Comparison of ENCODE assay signal across 18 cellular contexts in the genomic region with DNA sequence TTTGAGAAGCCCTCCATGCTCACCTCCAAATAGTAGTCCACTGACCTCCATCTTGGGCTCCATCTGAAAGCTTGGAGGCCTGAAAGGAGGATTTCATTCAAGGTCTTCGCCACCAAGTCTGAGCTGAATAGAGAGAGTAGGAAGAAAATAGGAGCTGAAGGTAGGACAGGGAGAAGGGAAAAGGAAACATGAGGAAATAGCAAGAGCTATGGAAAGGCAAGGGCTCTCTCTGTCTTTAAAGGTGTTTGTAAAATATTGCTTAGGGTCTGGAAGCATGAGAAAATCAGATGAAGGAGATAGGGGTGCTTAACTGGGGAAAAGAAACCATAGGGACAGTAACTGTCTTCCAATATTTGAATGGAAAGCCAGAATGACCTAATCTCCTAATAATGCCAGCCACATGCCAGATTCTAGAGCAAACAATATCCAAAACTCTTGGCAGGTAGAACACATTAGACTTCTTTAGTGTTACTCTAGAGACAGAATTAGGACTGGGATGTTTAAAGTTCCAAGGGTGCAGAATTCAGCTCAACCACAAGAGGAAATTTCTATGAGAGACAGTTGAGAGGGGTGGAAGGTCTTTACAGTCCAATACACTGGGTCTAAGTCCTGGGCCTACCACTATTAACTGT.
DNase-seq lines count a peak whose midpoint lies in the region; ATAC-seq, FAIRE-seq and TF ChIP-seq lines count a peak whose summit lies in the region.
"Had no signal": no experiment of that assay in that cellular context is flagged by ENCODE, and none has a peak within 500 bp of the region (broad histone marks: within the 10 kb centered on the region; RNA-seq: fewer than 3 reads in every experiment).

No MANE protein-coding gene starts in this region.

- no peaks in the 10 kb centered on the region for H4K20me1 ChIP-seq in HCT116 (ENCODE audit: insufficient read depth)
- H4K20me1 ChIP-seq in HepG2 (ENCODE audit: insufficient read depth, low read length), result no peaks in the 10 kb centered on the region

- in situ Hi-C loops in HepG2 (cut with HindIII; ENCODE audit: extremely low pct_ligation_motif_present, low pct_unique_long_range_greater_than_20kb), result no loop called here

- no peak for FAIRE-seq in HepG2 (lab: Jason Lieb, UNC)

- no peaks in the 10 kb centered on the region for H3K27me3 Mint-ChIP-seq in activated T-helper 2 cell treated with anti-CD3 and anti-CD28 coated beads, Interferon-gamma antibody, Interleukin-2, Interleukin-4, amounts not matched to agents 10 μg/mL and 5 μg/mL and 100 μg/mL, durations not matched to agents 14 hours and 24 hours and 36 hours (ENCODE audit: low read depth)

- H3K36me3 Mint-ChIP-seq in activated T-helper 2 cell treated with anti-CD3 and anti-CD28 coated beads, Interferon-gamma antibody, Interleukin-2, Interleukin-4, amounts not matched to agents 10 μg/mL and 5 μg/mL and 100 μg/mL, durations not matched to agents 14 hours and 24 hours and 36 hours (ENCODE audit: low read depth), result no peaks in the 10 kb centered on the region

- H3K9me3 Mint-ChIP-seq in activated T-helper 2 cell treated with anti-CD3 and anti-CD28 coated beads, Interferon-gamma antibody, Interleukin-2, Interleukin-4, amounts not matched to agents 10 μg/mL and 5 μg/mL and 100 μg/mL, durations not matched to agents 14 hours and 24 hours and 36 hours, result peaks cover 4% of the 10 kb centered on the region
- H3K9me3 Mint-ChIP-seq: GM23338 had no signal

- BruUV-seq in HCT116 (replicated peaks; lab: Mats Ljungman, UMichigan) (no TSS peak), HepG2 (replicated peaks; lab: Mats Ljungman, UMichigan) (no TSS peak)

- TF ChIP-seq CTCF in AG10803 (conservative IDR thresholded peaks at IDR 0.05; ENCODE audit: low read length) (no peak), HCT116 (IDR thresholded peaks at IDR 0.05 in 2 of 3, conservative IDR thresholded peaks at IDR 0.05 in 1 of 3; ENCODE audit: borderline replicate concordance in 1 of 3, insufficient read depth in 1 of 3, low read depth in 2 of 3, low read length in 2 of 3) (no peak), HepG2 (CRISPR knock-in tag; IDR thresholded peaks at IDR 0.05) (no peak), vagina (IDR thresholded peaks at IDR 0.05) (no peak)

- no peaks in the 10 kb centered on the region for H3K9me2 ChIP-seq in HCT116 (ENCODE audit: insufficient read depth)

- WGBS in HepG2 (ENCODE audit: low lambda C conversion rate), result 61% methylated on average over 1 of the region's 1 CpG

- H3K4me1 Mint-ChIP-seq in activated T-helper 2 cell treated with anti-CD3 and anti-CD28 coated beads, Interferon-gamma antibody, Interleukin-2, Interleukin-4, amounts not matched to agents 10 μg/mL and 5 μg/mL and 100 μg/mL, durations not matched to agents 14 hours and 24 hours and 36 hours (ENCODE audit: low read depth), result peaks cover 62% of the 10 kb centered on the region

- TF ChIP-seq POLR2A in HCT116 (IDR thresholded peaks at IDR 0.05; ENCODE audit: borderline replicate concordance, extremely low read depth, insufficient read depth, insufficient read length) (no peak), HepG2 (IDR thresholded peaks at IDR 0.05; ENCODE audit: insufficient read depth in 1 of 2, low read depth in 2 of 2, low read length in 2 of 2) (no peak), vagina (IDR thresholded peaks at IDR 0.05) (no peak)

- H2AFZ ChIP-seq in HCT116 (ENCODE audit: low read depth, low read length, poor library complexity, severe bottlenecking) (peak overlapping the region; percentile 36), HepG2 (ENCODE audit: low read length) (no peak overlapping the region)
- H2AFZ ChIP-seq: GM23338, PC-9 had no signal

- RAD21 ChIA-PET in HCT116 (lab: Charles Lee; ENCODE audit: low non-redundant PET in 1 of 2, low total read pairs in 2 of 2, uncharacterized antibody in 2 of 2, unreplicated experiment in 2 of 2), result no interaction called here

- H3K4me3 Mint-ChIP-seq in activated T-helper 2 cell treated with anti-CD3 and anti-CD28 coated beads, Interferon-gamma antibody, Interleukin-2, Interleukin-4, amounts not matched to agents 10 μg/mL and 5 μg/mL and 100 μg/mL, durations not matched to agents 14 hours and 24 hours and 36 hours (ENCODE audit: low read depth), result no peak overlapping the region
- H3K4me3 Mint-ChIP-seq: GM23338 had no signal

- H3K27ac ChIP-seq in HCT116 (ENCODE audit: low read depth, low read length) (no peak overlapping the region), HepG2 (ENCODE audit: extremely low read length, insufficient read depth, low read length) (no peak overlapping the region), vagina (no peak overlapping the region)
- H3K27ac ChIP-seq: C4-2B, PC-9 had no signal

- DNase-seq in AG10803 (ENCODE audit: low read depth), result peak; percentile 9
- DNase-seq in HCT116 (ENCODE audit: low read depth, low spot score), result no peak
- DNase-seq in activated T-helper 2 cell treated with anti-CD3 and anti-CD28 coated beads, Interferon-gamma antibody, Interleukin-2, Interleukin-4, amounts not matched to agents 10 μg/mL and 5 μg/mL and 100 μg/mL, durations not matched to agents 14 hours and 24 hours and 36 hours (ENCODE audit: low spot score), result no peak
- no peak for DNase-seq in HepG2 (ENCODE audit: low spot score)
- DNase-seq in NAMALWA (ENCODE audit: low spot score), result no peak
- no peak for DNase-seq in vagina (ENCODE audit: extremely low spot score in 2 of 2)
- DNase-seq: AML-193, DMS79 treated with DMSO at 0.1 percent for 48 hours, GDM1, KG1, NCI-H1436 treated with DMSO at 0.1 percent for 48 hours, NCI-H2029, NCI-H526, PC-9 had no signal

- peaks cover 12 to 54% of the 10 kb centered on the region in 2 experiments for H3K4me1 ChIP-seq in HCT116 (ENCODE audit: control insufficient read depth in 1 of 2, insufficient read depth in 2 of 2, low read length in 2 of 2)
- H3K4me1 ChIP-seq in HepG2 (ENCODE audit: insufficient read depth, low read length), result no peaks in the 10 kb centered on the region
- no peaks in the 10 kb centered on the region for H3K4me1 ChIP-seq in vagina

- no peaks in the 10 kb centered on the region for H3K79me2 ChIP-seq in HCT116 (ENCODE audit: insufficient read depth, low read length)
- H3K79me2 ChIP-seq in HepG2 (ENCODE audit: insufficient read depth, low read length), result no peaks in the 10 kb centered on the region

- ATAC-seq in HCT116 (no peak), HepG2 (peak; percentile 47; the same call in 2 of the 3 replicates), GM21515 (IDR thresholded peaks at IDR 0.05; ENCODE audit: unreplicated experiment) (no peak), GM19463 (IDR thresholded peaks at IDR 0.05; ENCODE audit: unreplicated experiment) (no peak)
- ATAC-seq: GM23338 had no signal

- TF ChIP-seq EP300 in HepG2 (IDR thresholded peaks at IDR 0.05; ENCODE audit: low read depth in 2 of 2, low read length in 2 of 2), result no peak
- no peak for TF ChIP-seq EP300 in HepG2 (CRISPR knock-in tag; IDR thresholded peaks at IDR 0.05; ENCODE audit: borderline replicate concordance)

- H3K27ac Mint-ChIP-seq in activated T-helper 2 cell treated with anti-CD3 and anti-CD28 coated beads, Interferon-gamma antibody, Interleukin-2, Interleukin-4, amounts not matched to agents 10 μg/mL and 5 μg/mL and 100 μg/mL, durations not matched to agents 14 hours and 24 hours and 36 hours, result peak overlapping the region; percentile 18
- H3K27ac Mint-ChIP-seq: GM23338 had no signal

- H3K9me3 ChIP-seq in HCT116 (ENCODE audit: control insufficient read depth in 1 of 2, insufficient read depth in 1 of 2, low read depth in 1 of 2, low read length in 2 of 2) (no peaks in the 10 kb centered on the region), HepG2 (ENCODE audit: low read length) (no peaks in the 10 kb centered on the region), vagina (no peaks in the 10 kb centered on the region)

- POLR2A ChIA-PET in HCT116 (lab: Charles Lee), result no interaction called here
- POLR2A ChIA-PET in HepG2 (lab: Yijun Ruan, JAX), result no interaction called here

- TF ChIP-seq RAD21 in HCT116 (IDR thresholded peaks at IDR 0.05; ENCODE audit: low read depth), result no peak
- no peak for TF ChIP-seq RAD21 in HepG2 (CRISPR knock-in tag; IDR thresholded peaks at IDR 0.05)

- CTCF ChIA-PET in HCT116 (lab: Charles Lee) (no interaction called here), HepG2 (lab: Yijun Ruan, JAX; ENCODE audit: low intra/inter-chr PET ratio, low total read pairs) (no interaction called here)

- H3K36me3 ChIP-seq in HCT116 (ENCODE audit: control insufficient read depth in 1 of 2, insufficient read depth in 2 of 2, low read length in 2 of 2) (no peaks in the 10 kb centered on the region), HepG2 (replicated peaks in 1 of 2; ENCODE audit: control insufficient read depth in 1 of 2, insufficient read depth in 2 of 2, low read length in 2 of 2) (no peaks in the 10 kb centered on the region), vagina (no peaks in the 10 kb centered on the region)

- H3K27me3 ChIP-seq in HCT116 (ENCODE audit: insufficient read depth, low read length) (no peaks in the 10 kb centered on the region), HepG2 (ENCODE audit: control insufficient read depth in 1 of 2, insufficient read depth in 2 of 2, low read length in 2 of 2) (peaks cover 0 to 2% of the 10 kb centered on the region in 2 experiments; a peak in 2 of 5 replicates), vagina (no peaks in the 10 kb centered on the region)

- H3K4me3 ChIP-seq in AG10803 (ENCODE audit: low read length) (no peak overlapping the region), HCT116 (replicated peaks in 1 of 2; ENCODE audit: low read depth in 1 of 2, low read length in 2 of 2) (no peak overlapping the region), HepG2 (replicated peaks in 1 of 3; ENCODE audit: insufficient read depth in 1 of 3, low read depth in 2 of 3, low read length in 3 of 3) (no peak overlapping the region), vagina (no peak overlapping the region)
- H3K4me3 ChIP-seq: GM23338, PC-9 had no signal

- H3K4me2 ChIP-seq in HCT116 (ENCODE audit: low read length) (0 out of 2 replicates have a peak overlapping the region, but pooled peaks have one; percentile 3), HepG2 (ENCODE audit: low read depth, low read length) (no peak overlapping the region)
- H3K4me2 ChIP-seq: GM23338, PC-9 had no signal

- no peak overlapping the region for H3K9ac ChIP-seq in HCT116 (ENCODE audit: low read length)
- no peak overlapping the region for H3K9ac ChIP-seq in HepG2 (ENCODE audit: insufficient read depth, low read depth, low read length)

- intact Hi-C loops in HCT116 (cut with micrococcal nuclease) (no loop called here), HepG2 (cut with micrococcal nuclease; ENCODE audit: unreplicated experiment) (no loop called here), vagina (cut with DNase I) (no loop called here)
- intact Hi-C loops in activated T-helper 2 cell treated with anti-CD3 and anti-CD28 coated beads, Interferon-gamma antibody, Interleukin-2, Interleukin-4, amounts not matched to agents 10 μg/mL and 5 μg/mL and 100 μg/mL, durations not matched to agents 14 hours and 24 hours and 36 hours (cut with micrococcal nuclease), result no loop called here

TF ChIP-seq in HCT116, 20 proteins besides CTCF, POLR2A, EP300 and RAD21 (continues in another document):
- TF ChIP-seq YY1 (IDR thresholded peaks at IDR 0.05; ENCODE audit: extremely low read depth, insufficient replicate concordance, low read depth, low read length) (no peak), JUND (IDR thresholded peaks at IDR 0.05) (no peak)
